8 cellular contexts compared by ENCODE assay signal in the genomic region with DNA sequence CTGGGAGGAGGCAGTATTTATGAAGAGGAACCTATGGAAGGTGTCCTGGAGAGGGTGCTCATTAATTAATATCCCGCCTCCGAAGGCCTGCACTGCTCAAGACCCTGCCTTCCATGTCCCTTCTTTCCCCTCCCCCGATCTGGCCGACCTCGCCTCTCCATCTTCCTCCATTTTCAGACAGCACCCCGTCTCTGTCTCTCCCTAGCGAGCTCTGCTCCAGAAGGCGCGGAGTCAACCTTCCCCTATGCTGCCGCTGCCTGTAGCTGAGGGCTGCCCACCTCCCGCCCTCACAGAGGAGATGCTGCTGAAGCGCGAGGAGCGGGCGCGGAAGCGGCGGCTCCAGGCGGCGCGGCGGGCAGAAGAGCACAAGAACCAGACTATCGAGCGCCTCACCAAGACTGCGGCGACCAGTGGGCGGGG. TPM values are rescaled to one million over a fixed set of nuclear protein-coding genes. Genes with fewer than 3 reads are reported as not detected.
DNase-seq lines count a peak whose midpoint lies in the region; ATAC-seq and TF ChIP-seq lines count a peak whose summit lies in the region.

No MANE protein-coding gene starts in this region.

- H3K27me3 ChIP-seq in GM23248 (replicated peaks; ENCODE audit: insufficient read depth) = no peaks in the 10 kb centered on the region
- H3K27me3 ChIP-seq in OCI-LY3 (ENCODE audit: low read depth, low read length) = no peaks in the 10 kb centered on the region
- no peaks in the 10 kb centered on the region for H3K27me3 ChIP-seq in parathyroid adenoma (ENCODE audit: control insufficient read depth, insufficient read depth, low read length)

- peak overlapping the region; percentile 80 for H3K9ac ChIP-seq in GM23248
- H3K9ac ChIP-seq in OCI-LY3 (ENCODE audit: low read length) = peak overlapping the region; percentile 93
- no peak overlapping the region for H3K9ac ChIP-seq in parathyroid adenoma

- in situ Hi-C loops in GM23248 (cut with MboI) = no loop called here

- H3K36me3 ChIP-seq in GM23248 (ENCODE audit: low read depth) = no peaks in the 10 kb centered on the region; the same call in 1 of the 2 replicates
- H3K36me3 ChIP-seq in OCI-LY3 (replicated peaks; ENCODE audit: low read depth, low read length) = peaks cover 13% of the 10 kb centered on the region
- no peaks in the 10 kb centered on the region for H3K36me3 ChIP-seq in parathyroid adenoma (ENCODE audit: control insufficient read depth, insufficient read depth, low read length)

- WGBS in GM23248 (ENCODE audit: low coverage in 1 of 2, low lambda C conversion rate in 2 of 2, missing lambda C conversion rate in 2 of 2), 2 experiments = 1 to 2% methylated on average over 26 to 27 of the region's 27 CpGs

- no peaks in the 10 kb centered on the region for H3K9me3 ChIP-seq in GM23248 (ENCODE audit: low read depth)
- H3K9me3 ChIP-seq in OCI-LY3 (ENCODE audit: insufficient read depth, low read length) = no peaks in the 10 kb centered on the region
- no peaks in the 10 kb centered on the region for H3K9me3 ChIP-seq in parathyroid adenoma (ENCODE audit: control insufficient read depth, low read length)

- H3K9me2 ChIP-seq in GM23248 (ENCODE audit: insufficient read depth) = no peaks in the 10 kb centered on the region

- H3K4me2 ChIP-seq in GM23248 (ENCODE audit: unreplicated experiment) (peak overlapping the region; percentile 95), OCI-LY3 (ENCODE audit: low read length) (peak overlapping the region; percentile 93), parathyroid adenoma (ENCODE audit: low read length) (peak overlapping the region; percentile 96)

- peaks cover 7% of the 10 kb centered on the region; the same call in 1 of the 2 replicates for H3F3A ChIP-seq in GM23248 (ENCODE audit: insufficient read depth)

- peak overlapping the region; percentile 84 for H3K4me3 ChIP-seq in GM23248
- H3K4me3 ChIP-seq in OCI-LY3 (ENCODE audit: low read length) = peak overlapping the region; percentile 84
- peak overlapping the region; percentile 90 for H3K4me3 ChIP-seq in parathyroid adenoma (ENCODE audit: low read depth, low read length)

- H2AFZ ChIP-seq in GM23248 = peak overlapping the region; percentile 91; the same call in 1 of the 2 replicates
- peak overlapping the region; percentile 42; the same call in 1 of the 2 replicates for H2AFZ ChIP-seq in OCI-LY3 (ENCODE audit: low read depth, low read length)
- H2AFZ ChIP-seq in parathyroid adenoma = peak overlapping the region; percentile 91

- H3K79me2 ChIP-seq in GM23248 (ENCODE audit: insufficient read depth) (peaks cover 30% of the 10 kb centered on the region), OCI-LY3 (ENCODE audit: low read length) (peaks cover 20% of the 10 kb centered on the region), parathyroid adenoma (peaks cover 6% of the 10 kb centered on the region)

- H4K20me1 ChIP-seq in GM23248 (ENCODE audit: insufficient read depth) = no peaks in the 10 kb centered on the region
- no peaks in the 10 kb centered on the region for H4K20me1 ChIP-seq in OCI-LY3 (ENCODE audit: insufficient read depth, low read length)

- DNase-seq in GM23248 = no peak
- DNase-seq in epithelial cell of prostate (ENCODE audit: low read depth, low spot score) = no peak
- DNase-seq in D341Med (ENCODE audit: low spot score) = no peak
- DNase-seq in activated CD4-positive, alpha-beta T cell treated with anti-CD3 and anti-CD28 coated beads, Interleukin-2, amount 50 U/mL, for 4 hours = no peak

- H3K27ac ChIP-seq in GM23248 (peak overlapping the region; percentile 73), OCI-LY3 (ENCODE audit: low read length) (peak overlapping the region; percentile 91), epithelial cell of prostate (peak overlapping the region; percentile 92), parathyroid adenoma (peak overlapping the region; percentile 99)

- H3K4me1 ChIP-seq in GM23248 (ENCODE audit: insufficient read depth) = peaks cover 9% of the 10 kb centered on the region
- peaks cover 23% of the 10 kb centered on the region for H3K4me1 ChIP-seq in OCI-LY3 (ENCODE audit: low read length)
- peaks cover 22% of the 10 kb centered on the region for H3K4me1 ChIP-seq in parathyroid adenoma

- ATAC-seq in GM19395 (IDR thresholded peaks at IDR 0.05; ENCODE audit: unreplicated experiment) = no peak
- no peak for ATAC-seq in GM19455 (IDR thresholded peaks at IDR 0.05; ENCODE audit: unreplicated experiment)

- TF ChIP-seq CTCF in OCI-LY3 (IDR thresholded peaks at IDR 0.05; ENCODE audit: low read depth, low read length) = no peak
- no peak for TF ChIP-seq CTCF in parathyroid adenoma (IDR thresholded peaks at IDR 0.05)

RNA-seq across cellular contexts. Expression of a gene that starts 1.1 kb away (rescaled TPM):
- 37.9 and 58.7 TPM in 2 replicates for total RNA-seq in GM23248 (2014; rRNA removed; shearing (Covaris generic))
- polyA plus RNA-seq in GM23248 (2016; fragmentation: Nextera tagmentation; extraction: Ambion mirVana) = 42.4 and 47.1 TPM in 2 replicates

RNA-seq across cellular contexts. Expression of a gene that starts 2.3 kb away (rescaled TPM):
- total RNA-seq in GM23248 (2014; rRNA removed; shearing (Covaris generic)) = 10.9 and 32.5 TPM in 2 replicates
- 3.8 and 4.9 TPM in 2 replicates for polyA plus RNA-seq in GM23248 (2016; fragmentation: Nextera tagmentation; extraction: Ambion mirVana)

RNA-seq across cellular contexts. Expression of a gene that starts 8.0 kb away (rescaled TPM):
- total RNA-seq in GM23248 (2014; rRNA removed; shearing (Covaris generic)) = 55.7 and 58.6 TPM in 2 replicates
- 14.5 and 16.8 TPM in 2 replicates for polyA plus RNA-seq in GM23248 (2016; fragmentation: Nextera tagmentation; extraction: Ambion mirVana)

RNA-seq across cellular contexts. Expression of a gene that starts 15.3 kb away (rescaled TPM):
- 14.8 and 18.5 TPM in 2 replicates for total RNA-seq in GM23248 (2014; rRNA removed; shearing (Covaris generic))
- polyA plus RNA-seq in GM23248 (2016; fragmentation: Nextera tagmentation; extraction: Ambion mirVana) = 69.2 and 71.0 TPM in 2 replicates

RNA-seq across cellular contexts. Expression of a gene that starts 15.4 kb away (rescaled TPM):
- total RNA-seq in GM23248 (2014; rRNA removed; shearing (Covaris generic)) = 13.5 and 17.5 TPM in 2 replicates
- polyA plus RNA-seq in GM23248 (2016; fragmentation: Nextera tagmentation; extraction: Ambion mirVana) = 13.0 and 14.5 TPM in 2 replicates
